ENCODE assay signal across 8 cellular contexts in genomic region chr13:101706651-101707050, GRCh38.
DNase-seq lines count a peak whose midpoint lies in the region; ATAC-seq and TF ChIP-seq lines count a peak whose summit lies in the region.

No MANE protein-coding gene starts in this region.

- peak overlapping the region in 1 of 8 donors; percentile 19 for H3K4me3 ChIP-seq in spleen

- intact Hi-C loops in spleen (cut with DNase I; ENCODE audit: low total_unique reads) = no loop called here

- no peak for TF ChIP-seq POLR2A in spleen (IDR thresholded peaks at IDR 0.05)

- no peaks in the 10 kb centered on the region for H3K36me3 ChIP-seq in spleen

- peaks cover 0 to 9% (median 0%) of the 10 kb centered on the region in 6 donors for H3K4me1 ChIP-seq in spleen

- 9 to 20% (median 11%) methylated on average over 6 of the region's 6 CpGs for WGBS in spleen, 5 donors

- ATAC-seq in GM21447 (IDR thresholded peaks at IDR 0.05; ENCODE audit: unreplicated experiment) = peak; percentile 61
- ATAC-seq in GM21529 (IDR thresholded peaks at IDR 0.05; ENCODE audit: unreplicated experiment) = no peak

- no peak for TF ChIP-seq CTCF in spleen (IDR thresholded peaks at IDR 0.05 in 8 of 11, conservative IDR thresholded peaks at IDR 0.05 in 3 of 11)

- H3K27me3 ChIP-seq in spleen (replicated peaks in 1 of 7) = no peaks in the 10 kb centered on the region

- H3K27ac ChIP-seq in spleen = peak overlapping the region in 4 of 8 donors; percentile 14 to 53 (median 44)

- DNase-seq in A172 (ENCODE audit: low spot score) = peak; percentile 83
- peak; percentile 52 for DNase-seq in SK-MEL-5 (ENCODE audit: low read depth, low spot score)
- DNase-seq in fibroblast of the conjunctiva (ENCODE audit: low read depth) = peak; percentile 86
- DNase-seq in spleen = no peak
- DNase-seq in stimulated activated CD8-positive, alpha-beta memory T cell treated with anti-CD3 and anti-CD28 coated beads, Interleukin-4, amount 100 ng/mL, for 48 hours = no peak
- DNase-seq in D341Med (ENCODE audit: low spot score) = no peak

- in situ Hi-C loops in SK-MEL-5 (cut with HindIII; ENCODE audit: low pct_unique_long_range_greater_than_20kb, low sequenced_read_pairs) = no loop called here

- no peaks in the 10 kb centered on the region for H3K9me3 ChIP-seq in spleen

Comparison
In these comparisons a context has a peak if more than half of its experiments do, and no peak if none do; other contexts are left out.
1. DNase-seq: peak in A172 (single experiment), SK-MEL-5 (single experiment) and fibroblast of the conjunctiva (single experiment); none in spleen (single experiment), stimulated activated CD8-positive, alpha-beta memory T cell treated with anti-CD3 and anti-CD28 coated beads, Interleukin-4, amount 100 ng/mL, for 48 hours (single experiment) and D341Med (single experiment).